In the genomic region with DNA sequence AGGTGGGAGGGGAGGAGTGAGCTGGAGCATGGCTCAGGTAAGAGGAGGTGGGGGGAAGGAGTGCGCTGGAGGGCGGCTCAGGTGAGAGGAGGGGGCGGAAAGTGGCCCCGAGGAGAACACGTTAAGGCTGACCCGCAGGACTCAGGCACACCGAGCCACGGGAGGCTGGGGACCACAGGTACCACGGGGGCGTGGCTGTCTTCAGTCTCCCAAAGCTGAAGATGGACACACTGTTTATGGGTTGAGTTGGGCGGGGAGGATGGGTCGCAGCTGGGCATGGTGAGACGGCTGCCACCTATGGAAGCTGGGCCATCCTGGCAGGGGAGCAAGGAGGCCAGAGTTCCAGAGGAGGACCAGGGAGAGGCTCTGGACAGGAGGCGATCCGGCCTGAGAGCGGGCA, we compare ENCODE assay signal across 15 cellular contexts. TPM values are rescaled to one million over a fixed set of nuclear protein-coding genes. Genes with fewer than 3 reads are reported as not detected.
DNase-seq lines count a peak whose midpoint lies in the region; ATAC-seq and TF ChIP-seq lines count a peak whose summit lies in the region.
"Had no signal": no experiment of that assay in that cellular context is flagged by ENCODE, and none has a peak within 500 bp of the region (broad histone marks: within the 10 kb centered on the region; RNA-seq: fewer than 3 reads in every experiment).

No MANE protein-coding gene starts in this region.

- peaks cover 16% of the 10 kb centered on the region for H3K4me1 Mint-ChIP-seq in activated T-cell treated with anti-CD3 and anti-CD28 coated beads, Interleukin-2, amount 50 U/mL, for 4 hours (ENCODE audit: low read depth)
- H3K4me1 Mint-ChIP-seq in GM23338 (no peaks in the 10 kb centered on the region; the same call in 2 of the 3 replicates), chondrocyte (ENCODE audit: low read depth) (no peaks in the 10 kb centered on the region), glutamatergic neuron (ENCODE audit: low read depth, unreplicated experiment) (no peaks in the 10 kb centered on the region)
- peaks cover 25% of the 10 kb centered on the region for H3K4me1 Mint-ChIP-seq in stimulated activated effector memory CD8-positive, alpha-beta T cell treated with anti-CD3 and anti-CD28 coated beads, Interleukin-12 subunit alpha, Interleukin-12 subunit beta, amount 100 ng/mL, for 72 hours

- H3K36me3 Mint-ChIP-seq in activated T-cell treated with anti-CD3 and anti-CD28 coated beads, Interleukin-2, amount 50 U/mL, for 4 hours (ENCODE audit: insufficient read depth), result peaks cover 25% of the 10 kb centered on the region
- H3K36me3 Mint-ChIP-seq in GM23338 (ENCODE audit: low read depth), result peaks cover 30% of the 10 kb centered on the region
- H3K36me3 Mint-ChIP-seq in chondrocyte (ENCODE audit: low read depth), result peaks cover 17% of the 10 kb centered on the region
- H3K36me3 Mint-ChIP-seq in stimulated activated effector memory CD8-positive, alpha-beta T cell treated with anti-CD3 and anti-CD28 coated beads, Interleukin-12 subunit alpha, Interleukin-12 subunit beta, amount 100 ng/mL, for 72 hours, result peaks cover 43% of the 10 kb centered on the region
- no peaks in the 10 kb centered on the region for H3K36me3 Mint-ChIP-seq in glutamatergic neuron (ENCODE audit: unreplicated experiment)

- no peaks in the 10 kb centered on the region for H3K9me3 Mint-ChIP-seq in activated T-cell treated with anti-CD3 and anti-CD28 coated beads, Interleukin-2, amount 50 U/mL, for 4 hours
- no peaks in the 10 kb centered on the region for H3K9me3 Mint-ChIP-seq in GM23338
- peaks cover 3% of the 10 kb centered on the region for H3K9me3 Mint-ChIP-seq in chondrocyte (ENCODE audit: low read depth)
- no peaks in the 10 kb centered on the region for H3K9me3 Mint-ChIP-seq in stimulated activated effector memory CD8-positive, alpha-beta T cell treated with anti-CD3 and anti-CD28 coated beads, Interleukin-12 subunit alpha, Interleukin-12 subunit beta, amount 100 ng/mL, for 72 hours
- peaks cover 9% of the 10 kb centered on the region for H3K9me3 Mint-ChIP-seq in glutamatergic neuron (ENCODE audit: unreplicated experiment)
- H3K9me3 Mint-ChIP-seq: IgD-negative memory B cell had no signal

- H3K4me3 Mint-ChIP-seq in activated T-cell treated with anti-CD3 and anti-CD28 coated beads, Interleukin-2, amount 50 U/mL, for 4 hours, result peak overlapping the region; percentile 70
- no peak overlapping the region for H3K4me3 Mint-ChIP-seq in GM23338
- no peak overlapping the region for H3K4me3 Mint-ChIP-seq in chondrocyte (ENCODE audit: unreplicated experiment)
- H3K4me3 Mint-ChIP-seq in stimulated activated effector memory CD8-positive, alpha-beta T cell treated with anti-CD3 and anti-CD28 coated beads, Interleukin-12 subunit alpha, Interleukin-12 subunit beta, amount 100 ng/mL, for 72 hours, result peak overlapping the region; percentile 33
- H3K4me3 Mint-ChIP-seq in glutamatergic neuron (ENCODE audit: unreplicated experiment), result no peak overlapping the region

- peak overlapping the region; percentile 60; the same call in 1 of the 2 replicates for H3K27ac Mint-ChIP-seq in GM23338
- peak overlapping the region; percentile 50 for H3K27ac Mint-ChIP-seq in chondrocyte (ENCODE audit: unreplicated experiment)
- H3K27ac Mint-ChIP-seq in stimulated activated effector memory CD8-positive, alpha-beta T cell treated with anti-CD3 and anti-CD28 coated beads, Interleukin-12 subunit alpha, Interleukin-12 subunit beta, amount 100 ng/mL, for 72 hours, result peak overlapping the region; percentile 65
- H3K27ac Mint-ChIP-seq in glutamatergic neuron (ENCODE audit: unreplicated experiment), result no peak overlapping the region

- H3K36me3 ChIP-seq in GM23338 (ENCODE audit: insufficient read depth), result peaks cover 4% of the 10 kb centered on the region; the same call in 1 of the 2 replicates
- H3K36me3 ChIP-seq: colonic mucosa, ovary had no signal

- no peak overlapping the region for H3K4me3 ChIP-seq in GM23338
- H3K4me3 ChIP-seq: colonic mucosa had no signal

- peaks cover 8% of the 10 kb centered on the region for H3K27me3 Mint-ChIP-seq in activated T-cell treated with anti-CD3 and anti-CD28 coated beads, Interleukin-2, amount 50 U/mL, for 4 hours (ENCODE audit: low read depth)
- H3K27me3 Mint-ChIP-seq in GM23338 (ENCODE audit: insufficient read depth, low read depth, poor library complexity) (peaks cover 7% of the 10 kb centered on the region), chondrocyte (ENCODE audit: low read depth) (no peaks in the 10 kb centered on the region), glutamatergic neuron (ENCODE audit: unreplicated experiment) (peaks cover 3% of the 10 kb centered on the region)

- ATAC-seq in activated T-cell treated with anti-CD3 and anti-CD28 coated beads, Interleukin-2, amount 50 U/mL, for 4 hours, result no peak
- ATAC-seq in GM23338, result no peak
- ATAC-seq in stimulated activated effector memory CD8-positive, alpha-beta T cell treated with anti-CD3 and anti-CD28 coated beads, Interleukin-12 subunit alpha, Interleukin-12 subunit beta, amount 100 ng/mL, for 72 hours, result peak; percentile 25

- no peak for DNase-seq in activated T-cell treated with anti-CD3 and anti-CD28 coated beads, Interleukin-2, amount 50 U/mL, for 4 hours
- DNase-seq in activated T-cell treated with anti-CD3 and anti-CD28 coated beads, Interleukin-2, amount 50 U/mL, for 48 hours, result no peak
- DNase-seq in GM23338 (ENCODE audit: low spot score) (no peak), chondrocyte (ENCODE audit: low spot score) (no peak), glutamatergic neuron (no peak), NOMO-1 treated with dmso at 0.1 percent for 144 hours (lab: John Stamatoyannopoulos, UW; ENCODE audit: unreplicated experiment) (no peak)
- no peak for DNase-seq in stimulated activated effector memory CD8-positive, alpha-beta T cell treated with anti-CD3 and anti-CD28 coated beads, Interleukin-12 subunit alpha, Interleukin-12 subunit beta, amount 100 ng/mL, for 72 hours (ENCODE audit: low spot score in 2 of 2)
- no peak for DNase-seq in activated effector memory CD4-positive, alpha-beta T cell treated with anti-CD3 and anti-CD28 coated beads, Interleukin-2, amount 50 U/mL, for 16 hours
- DNase-seq: colonic mucosa, erythroblast, NCI-H2081 treated with DMSO at 0.1 percent for 48 hours, RPMI8226 had no signal

- no peaks in the 10 kb centered on the region for H3K79me2 ChIP-seq in GM23338 (replicated peaks; ENCODE audit: insufficient read depth)

- TF ChIP-seq CTCF in GM23338 (conservative IDR thresholded peaks at IDR 0.05; ENCODE audit: low read depth in 2 of 2) (no peak), chondrocyte (IDR thresholded peaks at IDR 0.05) (no peak), glutamatergic neuron (IDR thresholded peaks at IDR 0.05; ENCODE audit: partially characterized antibody, unreplicated experiment) (no peak)

- no peak overlapping the region for H3K4me2 ChIP-seq in GM23338

- H4K20me1 ChIP-seq in GM23338 (replicated peaks; ENCODE audit: insufficient read depth), result 0 out of 2 replicates have a peak, but pooled peaks cover 5% of the 10 kb centered on the region

- H3K4me1 ChIP-seq in GM23338 (ENCODE audit: insufficient read depth), result no peaks in the 10 kb centered on the region
- H3K4me1 ChIP-seq: colonic mucosa had no signal

- H3F3A ChIP-seq in GM23338 (replicated peaks; ENCODE audit: low read depth), result no peaks in the 10 kb centered on the region

- no peak overlapping the region for H2AFZ ChIP-seq in GM23338

- H3K9me2 ChIP-seq in GM23338 (ENCODE audit: insufficient read depth), result no peaks in the 10 kb centered on the region

- H3K27me3 ChIP-seq in GM23338 (ENCODE audit: insufficient read depth), result no peaks in the 10 kb centered on the region
- H3K27me3 ChIP-seq: colonic mucosa, ovary had no signal

- H3K27ac ChIP-seq in GM23338 (ENCODE audit: low read depth), result no peak overlapping the region
- H3K27ac ChIP-seq: colonic mucosa, ovary, skin epidermis had no signal

TF ChIP-seq in GM23338, 12 proteins besides CTCF, POLR2A, EP300 and RAD21 (continues in another document):
- TF ChIP-seq EZH2phosphoT487 (IDR thresholded peaks at IDR 0.05; ENCODE audit: unreplicated experiment) (no peak), ETS1 (IDR thresholded peaks at IDR 0.05) (no peak)

RNA-seq across cellular contexts. Expression of gene UBR7, which starts 23.5 kb away (rescaled TPM):
- 10 to 100 TPM; 25.4 to 30.2 (median 27.0) TPM for total RNA-seq in activated T-cell treated with anti-CD3 and anti-CD28 coated beads, Interleukin-2, amount 50 U/mL, for 4 hours
- total RNA-seq in GM23338 (2014; rRNA removed; shearing (Covaris generic)), result 45.3 and 63.5 TPM in 2 replicates
- polyA plus RNA-seq in GM23338 (2016; fragmentation: Nextera tagmentation; extraction: Ambion mirVana), result 12.4 and 13.9 TPM in 2 replicates
- total RNA-seq in chondrocyte (15.3 to 27.1 TPM (median 16.6 TPM) in 3 replicates), glutamatergic neuron (ENCODE audit: unreplicated experiment) (17.4 TPM)

RNA-seq across cellular contexts. Expression of gene GON7, which starts 23.7 kb away (rescaled TPM):
- total RNA-seq in activated T-cell treated with anti-CD3 and anti-CD28 coated beads, Interleukin-2, amount 50 U/mL, for 4 hours, result 10 to 100 TPM; 16.0 to 17.7 (median 16.9) TPM
- total RNA-seq in GM23338 (2014; rRNA removed; shearing (Covaris generic)), result 7.4 and 12.8 TPM in 2 replicates
- 12.7 and 16.6 TPM in 2 replicates for polyA plus RNA-seq in GM23338 (2016; fragmentation: Nextera tagmentation; extraction: Ambion mirVana)
- total RNA-seq in chondrocyte, result 5.3 to 11.7 TPM (median 5.7 TPM) in 3 replicates
- 6.5 TPM for total RNA-seq in glutamatergic neuron (ENCODE audit: unreplicated experiment)

RNA-seq across cellular contexts. Expression of gene LYSET, which starts 45.4 kb away (rescaled TPM):
- total RNA-seq in activated T-cell treated with anti-CD3 and anti-CD28 coated beads, Interleukin-2, amount 50 U/mL, for 4 hours, result 10 to 100 TPM; 20.0 to 21.0 (median 20.7) TPM
- total RNA-seq in GM23338 (2014; rRNA removed; shearing (Covaris generic)), result 14.2 and 20.4 TPM in 2 replicates
- 32.4 and 34.0 TPM in 2 replicates for polyA plus RNA-seq in GM23338 (2016; fragmentation: Nextera tagmentation; extraction: Ambion mirVana)
- total RNA-seq in chondrocyte (13.1 to 15.2 TPM (median 14.9 TPM) in 3 replicates), glutamatergic neuron (ENCODE audit: unreplicated experiment) (15.9 TPM)

RNA-seq across cellular contexts. Expression of gene MOAP1, which starts 45.8 kb away (rescaled TPM):
- total RNA-seq in activated T-cell treated with anti-CD3 and anti-CD28 coated beads, Interleukin-2, amount 50 U/mL, for 4 hours, result 10 to 100 TPM; 15.9 to 19.3 (median 16.8) TPM
- total RNA-seq in GM23338 (2014; rRNA removed; shearing (Covaris generic)), result 21.6 and 21.7 TPM in 2 replicates
- polyA plus RNA-seq in GM23338 (2016; fragmentation: Nextera tagmentation; extraction: Ambion mirVana), result 8.5 and 8.6 TPM in 2 replicates
- total RNA-seq in chondrocyte (14.5 to 18.1 TPM (median 16.7 TPM) in 3 replicates), glutamatergic neuron (ENCODE audit: unreplicated experiment) (60.4 TPM)

Comparison
In these comparisons a context has a peak if more than half of its experiments do, and no peak if none do; other contexts are left out.
1. H3K4me3 Mint-ChIP-seq: peak in activated T-cell treated with anti-CD3 and anti-CD28 coated beads, Interleukin-2, amount 50 U/mL, for 4 hours (single experiment) and stimulated activated effector memory CD8-positive, alpha-beta T cell treated with anti-CD3 and anti-CD28 coated beads, Interleukin-12 subunit alpha, Interleukin-12 subunit beta, amount 100 ng/mL, for 72 hours (single experiment); none in GM23338 (single experiment), chondrocyte (single experiment) and glutamatergic neuron (single experiment).